ENCODE assay signal across 16 cellular contexts in the genomic region with DNA sequence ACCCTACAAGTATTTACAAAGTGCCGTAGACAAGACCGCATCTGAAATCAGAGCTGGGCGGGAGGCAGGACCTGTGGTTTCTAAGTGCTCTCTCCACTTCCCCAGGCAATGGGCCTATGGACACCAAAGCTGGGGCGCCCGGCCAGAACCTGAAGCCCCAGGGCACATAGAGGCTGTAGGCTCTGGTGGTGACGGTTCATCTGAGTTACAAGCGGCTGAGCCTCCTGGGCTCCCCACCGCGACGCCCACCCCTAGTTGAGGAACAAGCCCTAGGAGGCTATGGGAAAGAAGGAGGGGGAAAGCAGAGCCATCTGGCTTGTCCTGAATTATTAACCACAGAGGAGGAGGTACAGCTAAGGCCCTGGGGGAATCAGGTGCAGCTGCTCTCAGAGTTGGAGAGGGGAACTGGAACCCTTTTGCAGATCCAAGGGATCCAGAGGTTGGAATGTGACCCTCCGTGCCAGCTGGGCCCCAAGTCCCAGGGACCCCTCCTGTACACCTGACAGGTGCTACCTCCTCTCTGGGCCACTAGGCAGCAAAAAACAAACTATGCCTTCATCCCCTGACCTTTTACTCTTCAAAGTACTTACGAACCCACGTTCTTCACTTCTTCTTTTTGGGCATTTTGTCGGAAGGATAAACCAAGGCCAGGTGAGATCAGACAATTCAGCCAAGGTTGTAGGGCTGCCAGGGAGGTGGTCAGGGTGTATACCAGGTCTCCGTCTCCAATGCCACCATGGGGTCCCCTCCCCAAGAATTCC.
A peak's percentile ranks its signal among the peaks of the same experiment; 100 is the strongest.
DNase-seq lines count a peak whose midpoint lies in the region; ATAC-seq and TF ChIP-seq lines count a peak whose summit lies in the region.
"Had no signal": no experiment of that assay in that cellular context is flagged by ENCODE, and none has a peak within 500 bp of the region (broad histone marks: within the 10 kb centered on the region; RNA-seq: fewer than 3 reads in every experiment).

No MANE protein-coding gene starts in this region.

- H3K9me3 Mint-ChIP-seq in natural killer cell: no peaks in the 10 kb centered on the region
- H3K9me3 Mint-ChIP-seq: activated naive CD4-positive, alpha-beta T cell treated with anti-CD3 and anti-CD28 coated beads, Interleukin-2, amount 50 U/mL, for 24 hours had no signal

- H3K4me1 ChIP-seq in OCI-LY3 (ENCODE audit: low read length): peaks cover 14% of the 10 kb centered on the region

- TF ChIP-seq CTCF in OCI-LY3 (IDR thresholded peaks at IDR 0.05; ENCODE audit: low read depth, low read length): no peak
- TF ChIP-seq CTCF in natural killer cell (IDR thresholded peaks at IDR 0.05): no peak
- no peak for TF ChIP-seq CTCF in GM13976 (IDR thresholded peaks at IDR 0.05; ENCODE audit: borderline replicate concordance, control extremely low read depth, extremely low read depth, insufficient read depth, missing control alignments)

- H3K4me3 ChIP-seq in OCI-LY3 (ENCODE audit: low read length): no peak overlapping the region
- H3K4me3 ChIP-seq: PC-9, thyroid gland had no signal

- H3K27ac ChIP-seq in OCI-LY3 (ENCODE audit: low read length): no peak overlapping the region
- H3K27ac ChIP-seq: PC-9, thyroid gland had no signal

- H3K36me3 Mint-ChIP-seq in natural killer cell: no peaks in the 10 kb centered on the region

- no peaks in the 10 kb centered on the region for H3K27me3 ChIP-seq in OCI-LY3 (ENCODE audit: low read depth, low read length)
- H3K27me3 ChIP-seq: thyroid gland had no signal

- H3K4me3 Mint-ChIP-seq in natural killer cell: no peak overlapping the region
- H3K4me3 Mint-ChIP-seq: activated naive CD4-positive, alpha-beta T cell treated with anti-CD3 and anti-CD28 coated beads, Interleukin-2, amount 50 U/mL, for 24 hours had no signal

- no peaks in the 10 kb centered on the region for H3K36me3 ChIP-seq in OCI-LY3 (replicated peaks; ENCODE audit: low read depth, low read length)
- H3K36me3 ChIP-seq: thyroid gland had no signal

- no peaks in the 10 kb centered on the region for H4K20me1 ChIP-seq in OCI-LY3 (ENCODE audit: insufficient read depth, low read length)

- ATAC-seq in natural killer cell (no peak), HG03432 (IDR thresholded peaks at IDR 0.05; ENCODE audit: unreplicated experiment) (no peak)

- peak overlapping the region; percentile 11; the same call in 1 of the 2 replicates for H3K4me2 ChIP-seq in OCI-LY3 (ENCODE audit: low read length)
- H3K4me2 ChIP-seq: PC-9 had no signal

- peaks cover 35 to 51% of the 10 kb centered on the region in 2 donors for H3K4me1 Mint-ChIP-seq in natural killer cell

- H3K27me3 Mint-ChIP-seq in natural killer cell (ENCODE audit: low read depth in 2 of 2): no peaks in the 10 kb centered on the region
- H3K27me3 Mint-ChIP-seq: activated naive CD4-positive, alpha-beta T cell treated with anti-CD3 and anti-CD28 coated beads, Interleukin-2, amount 50 U/mL, for 24 hours had no signal

- no peaks in the 10 kb centered on the region for H3K9me3 ChIP-seq in OCI-LY3 (ENCODE audit: insufficient read depth, low read length)
- H3K9me3 ChIP-seq: thyroid gland had no signal

- H2AFZ ChIP-seq in OCI-LY3 (ENCODE audit: low read depth, low read length): no peak overlapping the region
- H2AFZ ChIP-seq: PC-9 had no signal

- peak overlapping the region; percentile 61 to 67 for H3K27ac Mint-ChIP-seq in natural killer cell
- H3K27ac Mint-ChIP-seq: progenitor cell of endocrine pancreas had no signal

- intact Hi-C loops in natural killer cell (cut with micrococcal nuclease): no loop called here

- H3K79me2 ChIP-seq in OCI-LY3 (ENCODE audit: low read length): no peaks in the 10 kb centered on the region

- H3K9ac ChIP-seq in OCI-LY3 (ENCODE audit: low read length): no peak overlapping the region

- DNase-seq in DMS79 treated with DMSO at 0.1 percent for 48 hours (lab: John Stamatoyannopoulos, UW) (peak; percentile 98), NCI-H187 (lab: John Stamatoyannopoulos, UW) (peak; percentile 87 to 90), natural killer cell (no peak), GM13976 (ENCODE audit: low spot score) (no peak), UCSD-AML1 (lab: John Stamatoyannopoulos, UW; ENCODE audit: unreplicated experiment) (no peak)
- DNase-seq: activated CD4-positive, CD25-positive, alpha-beta regulatory T cell; effector memory CD4-positive, alpha-beta T cell; GF-D8; IMR-90; NCI-H1930; thyroid gland had no signal

- in situ Hi-C loops in GM13976 (cut with MboI; ENCODE audit: low sequenced_read_pairs, unreplicated experiment): no loop called here

Comparison
In these comparisons a context has a peak if more than half of its experiments do, and no peak if none do; other contexts are left out.
1. DNase-seq: peak in DMS79 treated with DMSO at 0.1 percent for 48 hours (single experiment) and NCI-H187 (2 of 2); none in natural killer cell (single experiment), GM13976 (single experiment) and UCSD-AML1 (single experiment).